In the genomic region with DNA sequence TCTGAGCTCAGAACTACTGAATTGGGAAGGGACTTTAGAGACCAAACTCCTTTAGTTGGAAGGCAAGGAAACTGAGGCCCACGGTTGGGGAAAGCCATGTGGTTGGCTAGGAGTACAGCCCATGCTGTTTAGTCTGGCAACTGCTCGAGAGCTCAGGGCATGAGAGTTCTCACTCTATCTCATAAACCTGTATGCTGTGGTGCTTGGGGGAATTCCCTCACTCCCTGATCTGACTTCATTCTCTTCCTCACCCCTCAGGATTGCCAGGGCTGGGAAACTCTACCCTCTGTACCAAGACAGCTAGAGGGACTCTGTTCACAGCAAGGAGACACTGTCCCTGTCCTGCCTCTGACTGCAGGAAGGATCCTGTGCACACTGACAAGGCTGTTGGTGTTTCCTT, we compare ENCODE assay signal across 18 cellular contexts.
"Had no signal": no experiment of that assay in that cellular context is flagged by ENCODE, and none has a peak within 500 bp of the region (broad histone marks: within the 10 kb centered on the region; RNA-seq: fewer than 3 reads in every experiment).

No MANE protein-coding gene starts in this region.

- H3K4me1 Mint-ChIP-seq: activated CD8-positive, alpha-beta memory T cell treated with anti-CD3 and anti-CD28 coated beads, Interleukin-2, amount 10 ng/mL, durations not matched to agents 7 days and 5 days; natural killer cell had no signal

- ATAC-seq: activated CD8-positive, alpha-beta memory T cell treated with anti-CD3 and anti-CD28 coated beads, Interleukin-2, amount 10 ng/mL, durations not matched to agents 7 days and 5 days; natural killer cell had no signal

- H3K4me3 Mint-ChIP-seq: activated CD8-positive, alpha-beta memory T cell treated with anti-CD3 and anti-CD28 coated beads, Interleukin-2, amount 10 ng/mL, durations not matched to agents 7 days and 5 days; activated T-helper 1 cell treated with anti-CD3 and anti-CD28 coated beads, Interleukin-12 subunit alpha, Interleukin-12 subunit beta, Interleukin-2, Interleukin-4 antibody, amounts not matched to agents 30 ng/mL and 10 ng/mL and 1 ng/mL, durations not matched to agents 14 hours and 24 hours and 36 hours; natural killer cell; T-helper 2 cell treated with Interferon-gamma antibody and Interleukin-4, amounts not matched to agents 5 μg/mL and 100 μg/mL, for 36 hours had no signal

- H3K27ac Mint-ChIP-seq: activated CD8-positive, alpha-beta memory T cell treated with anti-CD3 and anti-CD28 coated beads, Interleukin-2, amount 10 ng/mL, durations not matched to agents 7 days and 5 days; activated T-helper 1 cell treated with anti-CD3 and anti-CD28 coated beads, Interleukin-12 subunit alpha, Interleukin-12 subunit beta, Interleukin-2, Interleukin-4 antibody, amounts not matched to agents 30 ng/mL and 10 ng/mL and 1 ng/mL, durations not matched to agents 14 hours and 24 hours and 36 hours; natural killer cell; T-helper 2 cell treated with Interferon-gamma antibody and Interleukin-4, amounts not matched to agents 5 μg/mL and 100 μg/mL, for 36 hours had no signal

- DNase-seq: activated CD4-positive, alpha-beta T cell treated with anti-CD3 and anti-CD28 coated beads, Interleukin-2, amount 50 U/mL, for 4 hours; activated CD4-positive, CD25-positive, alpha-beta regulatory T cell; activated CD8-positive, alpha-beta memory T cell treated with anti-CD3 and anti-CD28 coated beads, Interleukin-2, amount 10 ng/mL, durations not matched to agents 7 days and 5 days; activated naive CD4-positive, alpha-beta T cell; colonic mucosa; esophagus squamous epithelium; glutamatergic neuron; hypothalamus; kidney; mesenchymal stem cell; natural killer cell; retina; stimulated activated CD4-positive, alpha-beta T cell treated with anti-CD3 and anti-CD28 coated beads, Interleukin-12 subunit alpha, Interleukin-12 subunit beta, amount 100 ng/mL, for 4 hours; stimulated activated CD4-positive, alpha-beta T cell treated with anti-CD3 and anti-CD28 coated beads, Interleukin-2, amount 100 ng/mL, for 48 hours; stimulated activated naive CD4-positive, alpha-beta T cell; trophoblast cell had no signal

- H3K9me3 Mint-ChIP-seq: activated T-helper 1 cell treated with anti-CD3 and anti-CD28 coated beads, Interleukin-12 subunit alpha, Interleukin-12 subunit beta, Interleukin-2, Interleukin-4 antibody, amounts not matched to agents 30 ng/mL and 10 ng/mL and 1 ng/mL, durations not matched to agents 14 hours and 24 hours and 36 hours had no signal

- H3K36me3 Mint-ChIP-seq: activated CD8-positive, alpha-beta memory T cell treated with anti-CD3 and anti-CD28 coated beads, Interleukin-2, amount 10 ng/mL, durations not matched to agents 7 days and 5 days; natural killer cell had no signal
